ENCODE assay signal across 9 cellular contexts in genomic region chr3:105747056-105747455, GRCh38.
A peak's percentile ranks its signal among the peaks of the same experiment; 100 is the strongest.
DNase-seq lines count a peak whose midpoint lies in the region; ATAC-seq and TF ChIP-seq lines count a peak whose summit lies in the region.
"Had no signal": no experiment of that assay in that cellular context is flagged by ENCODE, and none has a peak within 500 bp of the region (broad histone marks: within the 10 kb centered on the region; RNA-seq: fewer than 3 reads in every experiment).

No MANE protein-coding gene starts in this region.

- POLR2A ChIA-PET in T-cell (lab: Charles Lee), result no interaction called here

- H3K4me1 Mint-ChIP-seq in T-cell (peaks cover 71 to 73% (median 72%) of the 10 kb centered on the region in 3 donors), glutamatergic neuron (ENCODE audit: low read depth, unreplicated experiment) (peaks cover 16% of the 10 kb centered on the region)

- TF ChIP-seq POLR2A in sigmoid colon (IDR thresholded peaks at IDR 0.05), result no peak

- no peak overlapping the region for H3K4me3 ChIP-seq in sigmoid colon

- H3K9me3 Mint-ChIP-seq in T-cell, result no peaks in the 10 kb centered on the region
- peaks cover 2% of the 10 kb centered on the region for H3K9me3 Mint-ChIP-seq in glutamatergic neuron (ENCODE audit: unreplicated experiment)

- H3K36me3 Mint-ChIP-seq in T-cell (peaks cover 28% of the 10 kb centered on the region), glutamatergic neuron (ENCODE audit: unreplicated experiment) (peaks cover 3% of the 10 kb centered on the region)

- peak; percentile 15 for ATAC-seq in GM18909 (IDR thresholded peaks at IDR 0.05; ENCODE audit: poor library complexity, unreplicated experiment)
- peak; percentile 65 to 82 (median 68) for ATAC-seq in T-cell (replicated peaks in 1 of 4)
- no peak for ATAC-seq in HG03045 (IDR thresholded peaks at IDR 0.05; ENCODE audit: unreplicated experiment)

- H3K9me3 ChIP-seq in sigmoid colon, result no peaks in the 10 kb centered on the region

- TF ChIP-seq EP300 in sigmoid colon (IDR thresholded peaks at IDR 0.05), result no peak

- H3K4me3 Mint-ChIP-seq in T-cell, result peak overlapping the region; percentile 46 to 62 (median 56)
- H3K4me3 Mint-ChIP-seq in glutamatergic neuron (ENCODE audit: unreplicated experiment), result no peak overlapping the region

- intact Hi-C loops in sigmoid colon (cut with DNase I), result no loop called here

- CTCF ChIA-PET in T-cell (lab: Charles Lee), result no interaction called here

- 11 to 39% methylated on average over 3 of the region's 3 CpGs for WGBS in sigmoid colon, 2 donors

- peak overlapping the region in 3 of 4 donors; percentile 35 to 62 (median 43) for H3K27ac ChIP-seq in sigmoid colon

- H3K27me3 Mint-ChIP-seq in T-cell, result no peaks in the 10 kb centered on the region
- peaks cover 6% of the 10 kb centered on the region for H3K27me3 Mint-ChIP-seq in glutamatergic neuron (ENCODE audit: unreplicated experiment)

- peaks cover 0 to 18% (median 0%) of the 10 kb centered on the region in 4 donors for H3K36me3 ChIP-seq in sigmoid colon

- no peaks in the 10 kb centered on the region for H3K27me3 ChIP-seq in sigmoid colon

- DNase-seq in T-cell (no peak), fibroblast of peridontal ligament (ENCODE audit: extremely low read depth) (peak; percentile 85), sigmoid colon (no peak), glutamatergic neuron (no peak), DMS79 treated with DMSO at 0.1 percent for 48 hours (lab: John Stamatoyannopoulos, UW) (no peak), COLO668 (lab: John Stamatoyannopoulos, UW; ENCODE audit: unreplicated experiment) (no peak)
- DNase-seq: NCI-H2081 had no signal

- H3K27ac Mint-ChIP-seq in T-cell (peak overlapping the region; percentile 86), glutamatergic neuron (ENCODE audit: unreplicated experiment) (no peak overlapping the region)

- TF ChIP-seq CTCF in sigmoid colon (IDR thresholded peaks at IDR 0.05) (no peak), glutamatergic neuron (IDR thresholded peaks at IDR 0.05; ENCODE audit: partially characterized antibody, unreplicated experiment) (no peak)

- H3K4me1 ChIP-seq in sigmoid colon, result peaks cover 0 to 29% (median 24%) of the 10 kb centered on the region in 4 donors
